ENCODE assay signal across 10 cellular contexts in genomic region chr5:17519508-17519907, GRCh38. TPM values are rescaled to one million over a fixed set of nuclear protein-coding genes. Genes with fewer than 3 reads are reported as not detected.
"Had no signal": no experiment of that assay in that cellular context is flagged by ENCODE, and none has a peak within 500 bp of the region (broad histone marks: within the 10 kb centered on the region; RNA-seq: fewer than 3 reads in every experiment).

No MANE protein-coding gene starts in this region.

RNA-seq across cellular contexts. Expression of gene TAF11L3, which starts 1.3 kb away (rescaled TPM):
- total RNA-seq: OCI-LY7, PC-3, PC-9, Peyer's patch, Right ventricle myocardium inferior, Right ventricle myocardium superior, RPMI7951, SJCRH30, SJSA1, SK-MEL-5 had no signal

RNA-seq across cellular contexts. Expression of gene TAF11L4, which starts 2.1 kb away (rescaled TPM):
- total RNA-seq: OCI-LY7, PC-3, PC-9, Peyer's patch, Right ventricle myocardium inferior, Right ventricle myocardium superior, RPMI7951, SJCRH30, SJSA1, SK-MEL-5 had no signal

RNA-seq across cellular contexts. Expression of gene TAF11L5, which starts 5.5 kb away (rescaled TPM):
- total RNA-seq: OCI-LY7, PC-3, PC-9, Peyer's patch, Right ventricle myocardium inferior, Right ventricle myocardium superior, RPMI7951, SJCRH30, SJSA1, SK-MEL-5 had no signal

RNA-seq across cellular contexts. Expression of gene TAF11L6, which starts 9.0 kb away (rescaled TPM):
- total RNA-seq: OCI-LY7, PC-3, PC-9, Peyer's patch, Right ventricle myocardium inferior, Right ventricle myocardium superior, RPMI7951, SJCRH30, SJSA1, SK-MEL-5 had no signal

RNA-seq across cellular contexts. Expression of gene TAF11L2, which starts 21.5 kb away (rescaled TPM):
- total RNA-seq: OCI-LY7, PC-3, PC-9, Peyer's patch, Right ventricle myocardium inferior, Right ventricle myocardium superior, RPMI7951, SJCRH30, SJSA1, SK-MEL-5 had no signal
